In genomic region chr3:46932455-46933225, GRCh38 we compare ENCODE assay signal across 9 cellular contexts. TPM values are rescaled to one million over a fixed set of nuclear protein-coding genes. Genes with fewer than 3 reads are reported as not detected.
DNase-seq lines count a peak whose midpoint lies in the region; ATAC-seq and TF ChIP-seq lines count a peak whose summit lies in the region.
"Had no signal": no experiment of that assay in that cellular context is flagged by ENCODE, and none has a peak within 500 bp of the region (broad histone marks: within the 10 kb centered on the region; RNA-seq: fewer than 3 reads in every experiment).

No MANE protein-coding gene starts in this region.

- peak overlapping the region; percentile 85 for H3K4me2 ChIP-seq in BLaER1
- H3K4me2 ChIP-seq in OCI-LY1 (ENCODE audit: low read length): peak overlapping the region; percentile 20; the same call in 1 of the 2 replicates
- H3K4me2 ChIP-seq in GM23248 (ENCODE audit: unreplicated experiment): no peak overlapping the region

- H3K9me2 ChIP-seq in OCI-LY1 (ENCODE audit: low read depth, low read length): no peaks in the 10 kb centered on the region
- H3K9me2 ChIP-seq in GM23248 (ENCODE audit: insufficient read depth): no peaks in the 10 kb centered on the region

- no peak for DNase-seq in effector memory CD8-positive, alpha-beta T cell
- no peak for DNase-seq in retina
- no peak for DNase-seq in dedifferentiated amniotic fluid mesenchymal stem cell (ENCODE audit: extremely low spot score)
- DNase-seq in GM23248: no peak
- DNase-seq: SHP77 treated with DMSO at 0.1 percent for 48 hours had no signal

- H3K36me3 ChIP-seq in BLaER1 (peaks cover 71% of the 10 kb centered on the region), OCI-LY1 (ENCODE audit: insufficient read depth, low read length) (peaks cover 61% of the 10 kb centered on the region), GM23248 (ENCODE audit: low read depth) (0 out of 2 replicates have a peak, but pooled peaks cover 5% of the 10 kb centered on the region)

- H3K27me3 Mint-ChIP-seq in effector memory CD8-positive, alpha-beta T cell: no peaks in the 10 kb centered on the region
- no peaks in the 10 kb centered on the region for H3K27me3 Mint-ChIP-seq in nephron (ENCODE audit: low read depth)

- no peak overlapping the region for H2AFZ ChIP-seq in OCI-LY1 (ENCODE audit: low read length)
- H2AFZ ChIP-seq in GM23248: no peak overlapping the region

- H3K36me3 Mint-ChIP-seq in effector memory CD8-positive, alpha-beta T cell (ENCODE audit: insufficient read depth): peaks cover 24% of the 10 kb centered on the region
- H3K36me3 Mint-ChIP-seq in nephron (ENCODE audit: low read depth): peaks cover 27% of the 10 kb centered on the region

- TF ChIP-seq CTCF in OCI-LY1 (IDR thresholded peaks at IDR 0.05; ENCODE audit: low read length) (no peak), nephron (IDR thresholded peaks at IDR 0.05; ENCODE audit: unreplicated experiment in 3 of 3) (no peak)

- peaks cover 4 to 13% of the 10 kb centered on the region in 2 donors for H3K9me3 Mint-ChIP-seq in effector memory CD8-positive, alpha-beta T cell
- H3K9me3 Mint-ChIP-seq in nephron: no peaks in the 10 kb centered on the region

- H3K9ac ChIP-seq in BLaER1 (peak overlapping the region; percentile 58), OCI-LY1 (ENCODE audit: low read length) (peak overlapping the region; percentile 5; the same call in 1 of the 2 replicates), GM23248 (no peak overlapping the region)

- no peaks in the 10 kb centered on the region for H3K79me2 ChIP-seq in OCI-LY1 (ENCODE audit: insufficient read depth, low read length)
- H3K79me2 ChIP-seq in GM23248 (ENCODE audit: insufficient read depth): peaks cover 84% of the 10 kb centered on the region

- H3F3A ChIP-seq in OCI-LY1 (ENCODE audit: insufficient read depth, low read length) (peaks cover 9% of the 10 kb centered on the region; the same call in 1 of the 2 replicates), GM23248 (ENCODE audit: insufficient read depth) (peaks cover 38% of the 10 kb centered on the region)

- peaks cover 39% of the 10 kb centered on the region for H4K20me1 ChIP-seq in BLaER1
- no peaks in the 10 kb centered on the region for H4K20me1 ChIP-seq in OCI-LY1 (ENCODE audit: insufficient read depth, low read length)
- H4K20me1 ChIP-seq in GM23248 (ENCODE audit: insufficient read depth): 0 out of 2 replicates have a peak, but pooled peaks cover 3% of the 10 kb centered on the region

- in situ Hi-C loops in GM23248 (cut with MboI): no loop called here

- peaks cover 53 to 58% of the 10 kb centered on the region in 2 donors for H3K4me1 Mint-ChIP-seq in effector memory CD8-positive, alpha-beta T cell (ENCODE audit: low read depth in 2 of 2)
- H3K4me1 Mint-ChIP-seq in nephron: peaks cover 62% of the 10 kb centered on the region

- H3K27me3 ChIP-seq in BLaER1 (no peaks in the 10 kb centered on the region; the same call in 1 of the 2 replicates), OCI-LY1 (ENCODE audit: insufficient read depth, low read length) (no peaks in the 10 kb centered on the region), GM23248 (replicated peaks; ENCODE audit: insufficient read depth) (no peaks in the 10 kb centered on the region)

- ATAC-seq in effector memory CD8-positive, alpha-beta T cell (replicated peaks): no peak
- no peak for ATAC-seq in GM18861 (IDR thresholded peaks at IDR 0.05; ENCODE audit: unreplicated experiment)

- 83 to 84% methylated on average over 7 of the region's 7 CpGs for WGBS in GM23248 (ENCODE audit: low coverage in 1 of 2, low lambda C conversion rate in 2 of 2, missing lambda C conversion rate in 2 of 2), 2 experiments

- H3K4me3 Mint-ChIP-seq in effector memory CD8-positive, alpha-beta T cell: peak overlapping the region; percentile 69 to 73
- H3K4me3 Mint-ChIP-seq in nephron: no peak overlapping the region

- H3K9me3 ChIP-seq in BLaER1 (peaks cover 34% of the 10 kb centered on the region), OCI-LY1 (ENCODE audit: low read length) (0 out of 2 replicates have a peak, but pooled peaks cover 3% of the 10 kb centered on the region), GM23248 (ENCODE audit: low read depth) (no peaks in the 10 kb centered on the region)

- H3K4me3 ChIP-seq in BLaER1: peak overlapping the region; percentile 16; the same call in 1 of the 2 replicates
- H3K4me3 ChIP-seq in OCI-LY1 (ENCODE audit: low read depth, low read length, poor library complexity, severe bottlenecking): no peak overlapping the region
- H3K4me3 ChIP-seq in GM23248: no peak overlapping the region

- H3K27ac Mint-ChIP-seq in effector memory CD8-positive, alpha-beta T cell: peak overlapping the region; percentile 88 to 95
- H3K27ac Mint-ChIP-seq in nephron: peak overlapping the region; percentile 74 to 93 (median 83)

- peak overlapping the region; percentile 85 for H3K27ac ChIP-seq in BLaER1
- H3K27ac ChIP-seq in OCI-LY1 (ENCODE audit: low read depth, low read length, poor library complexity, severe bottlenecking): peak overlapping the region; percentile 96
- no peak overlapping the region for H3K27ac ChIP-seq in GM23248

- peaks cover 85% of the 10 kb centered on the region for H3K4me1 ChIP-seq in BLaER1
- H3K4me1 ChIP-seq in OCI-LY1 (ENCODE audit: insufficient read depth, low read length, severe bottlenecking): peaks cover 75% of the 10 kb centered on the region
- peaks cover 58% of the 10 kb centered on the region for H3K4me1 ChIP-seq in GM23248 (ENCODE audit: insufficient read depth)

RNA-seq across cellular contexts. Expression of gene CCDC12, which starts 43.9 kb away (rescaled TPM):
- 15.2 and 17.4 TPM in 2 replicates for total RNA-seq in GM23248 (2014; rRNA removed; shearing (Covaris generic))
- 42.7 and 43.8 TPM in 2 replicates for polyA plus RNA-seq in GM23248 (2016; fragmentation: Nextera tagmentation; extraction: Ambion mirVana)

RNA-seq across cellular contexts. Expression of gene NBEAL2, which starts 46.8 kb away (rescaled TPM):
- total RNA-seq in GM23248 (2014; rRNA removed; shearing (Covaris generic)): 2.8 and 4.7 TPM in 2 replicates
- 0.94 and 1.2 TPM in 2 replicates for polyA plus RNA-seq in GM23248 (2016; fragmentation: Nextera tagmentation; extraction: Ambion mirVana)

RNA-seq across cellular contexts. Expression of gene PTH1R, which starts 55.1 kb away (rescaled TPM):
- total RNA-seq in GM23248 (2014; rRNA removed; shearing (Covaris generic)): 1.3 TPM in 1 of 2 replicates, not detected in the other
- 0.37 and 0.60 TPM in 2 replicates for polyA plus RNA-seq in GM23248 (2016; fragmentation: Nextera tagmentation; extraction: Ambion mirVana)

Comparison
In these comparisons a context has a peak if more than half of its experiments do, and no peak if none do; other contexts are left out.
1. H3K4me3 Mint-ChIP-seq: peak in effector memory CD8-positive, alpha-beta T cell (2 of 2); none in nephron (0 of 3).